ENCODE assay signal across 9 cellular contexts in the genomic region with DNA sequence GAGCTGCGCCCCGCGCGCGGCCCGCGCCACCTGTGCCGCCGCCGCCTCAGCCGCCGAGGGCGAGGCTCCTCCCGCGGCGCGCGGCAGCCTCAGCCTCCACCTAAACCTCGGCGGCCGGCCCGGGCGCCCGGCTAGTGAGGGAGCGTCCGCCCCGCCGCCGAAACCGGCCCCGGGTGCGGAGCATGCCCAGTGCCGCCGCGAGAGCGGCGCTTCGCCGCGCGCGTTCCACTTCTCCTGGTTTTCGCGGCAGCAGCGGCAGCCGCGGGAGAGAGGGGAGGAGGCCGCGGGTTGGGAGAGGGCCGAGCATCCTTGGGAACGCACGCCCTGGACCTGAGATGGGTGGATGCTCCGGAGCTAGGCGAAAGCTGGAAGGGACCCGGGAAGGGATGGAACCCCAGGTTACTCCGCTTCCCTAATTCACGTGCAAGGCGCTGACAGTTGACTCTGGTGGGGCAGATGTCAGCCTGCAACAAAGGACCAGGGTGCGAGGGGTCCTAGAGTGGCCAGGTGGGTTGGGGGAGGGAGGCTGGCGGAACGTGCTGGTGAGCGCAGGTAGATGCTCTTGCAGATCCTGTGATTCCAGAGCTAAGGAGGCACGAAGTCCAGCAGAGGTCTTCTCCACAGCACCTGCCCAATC. TPM values are rescaled to one million over a fixed set of nuclear protein-coding genes. Genes with fewer than 3 reads are reported as not detected.
DNase-seq lines count a peak whose midpoint lies in the region; ATAC-seq, FAIRE-seq and TF ChIP-seq lines count a peak whose summit lies in the region.
"Had no signal": no experiment of that assay in that cellular context is flagged by ENCODE, and none has a peak within 500 bp of the region (broad histone marks: within the 10 kb centered on the region; RNA-seq: fewer than 3 reads in every experiment).

TSS of gene CTNND2 (minus strand) at position 177 of the 637 bp plus-strand sequence. CDS start 593 bp downstream, outside the sequence.

- H3K27me3 ChIP-seq in HUES48 (ENCODE audit: control insufficient read depth, insufficient read depth, low read length), result peaks cover 42% of the 10 kb centered on the region
- peaks cover 25% of the 10 kb centered on the region for H3K27me3 ChIP-seq in skeletal muscle satellite cell (ENCODE audit: control insufficient read depth, insufficient read depth, low read length)

- no peak for TF ChIP-seq CTCF in VCaP (conservative IDR thresholded peaks at IDR 0.05)

- no peak within 1 kb of the TSS for H3K27ac ChIP-seq in HUES48 (ENCODE audit: low read depth, low read length)
- H3K27ac ChIP-seq in VCaP, result peak within 1 kb of the TSS; percentile 86

- peak within 1 kb of the TSS; percentile 59 for H3K4me2 ChIP-seq in skeletal muscle satellite cell (ENCODE audit: low read length)

- peak; percentile 45 for DNase-seq in ELR (ENCODE audit: low read depth)
- peak; percentile 57 to 64 for DNase-seq in hippocampal formation (lab: John Stamatoyannopoulos, UW)
- no peak for DNase-seq in SHP77 treated with DMSO at 0.1 percent for 48 hours (lab: John Stamatoyannopoulos, UW)
- no peak for DNase-seq in GM19239 (ENCODE audit: insufficient read length, low spot score)

- no peak within 1 kb of the TSS for H3K9ac ChIP-seq in HUES48 (ENCODE audit: low read depth, low read length)
- H3K9ac ChIP-seq in skeletal muscle satellite cell (ENCODE audit: low read depth, low read length), result no peak within 1 kb of the TSS

- ATAC-seq in HG03280 (IDR thresholded peaks at IDR 0.05; ENCODE audit: unreplicated experiment), result no peak

- H3K4me1 ChIP-seq in HUES48 (ENCODE audit: control insufficient read depth, insufficient read depth, low read length) (peaks cover 23% of the 10 kb centered on the region), skeletal muscle satellite cell (ENCODE audit: control insufficient read depth, insufficient read depth, low read length) (no peaks in the 10 kb centered on the region)

- no peak for FAIRE-seq in GM19239 (lab: Jason Lieb, UNC)

- H3K9me3 ChIP-seq in HUES48 (ENCODE audit: control insufficient read depth, insufficient read depth, low read length) (no peaks in the 10 kb centered on the region), skeletal muscle satellite cell (replicated peaks; ENCODE audit: low read length) (no peaks in the 10 kb centered on the region)

- H3K36me3 ChIP-seq in HUES48 (ENCODE audit: control insufficient read depth, insufficient read depth, low read length) (no peaks in the 10 kb centered on the region), skeletal muscle satellite cell (ENCODE audit: insufficient read depth, low read length) (no peaks in the 10 kb centered on the region)

- H3K4me3 ChIP-seq in HUES48 (ENCODE audit: low read depth, low read length), result peak within 1 kb of the TSS; percentile 81
- peak within 1 kb of the TSS; percentile 39 for H3K4me3 ChIP-seq in skeletal muscle satellite cell (ENCODE audit: low read length)

RNA-seq across cellular contexts. Expression of gene CTNND2, which starts in this region (rescaled TPM):
- 0.22 and 1.0 TPM in 2 replicates for total RNA-seq in skeletal muscle satellite cell (2012; rRNA removed)
- total RNA-seq: mononuclear cell had no signal

Comparison
In these comparisons a context has a peak if more than half of its experiments do, and no peak if none do; other contexts are left out.
1. DNase-seq: peak in ELR (single experiment) and hippocampal formation (2 of 2); none in SHP77 treated with DMSO at 0.1 percent for 48 hours (single experiment) and GM19239 (single experiment).